8 cellular contexts compared by ENCODE assay signal in the genomic region with DNA sequence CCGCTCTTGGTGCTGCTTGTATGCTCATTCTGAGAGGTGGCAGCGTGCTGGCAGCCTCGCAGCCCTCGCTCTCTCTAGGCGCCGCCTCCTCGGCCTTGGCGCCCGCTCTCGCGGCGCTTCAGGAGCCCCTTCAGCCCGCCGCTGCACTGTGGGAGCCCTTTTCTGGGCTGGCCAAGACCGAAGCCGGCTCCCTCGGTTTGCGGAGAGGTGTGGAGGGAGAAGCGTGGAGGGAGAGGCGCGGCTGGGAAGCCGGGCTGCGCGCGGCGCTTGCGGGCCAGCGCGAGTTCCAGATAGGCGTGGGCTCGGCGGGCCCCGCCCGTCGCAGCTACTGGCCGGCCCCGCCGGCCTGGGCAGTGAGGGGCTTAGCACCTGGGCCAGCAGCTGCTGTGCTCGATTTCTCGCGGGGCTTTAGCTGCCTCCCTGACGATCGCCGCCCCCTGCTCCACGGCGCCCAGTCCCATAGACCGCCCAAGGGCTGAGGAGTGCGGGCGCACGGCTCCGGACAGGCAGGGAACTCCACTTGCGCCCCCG. TPM values are rescaled to one million over a fixed set of nuclear protein-coding genes. Genes with fewer than 3 reads are reported as not detected.
DNase-seq lines count a peak whose midpoint lies in the region; ATAC-seq and TF ChIP-seq lines count a peak whose summit lies in the region.

No MANE protein-coding gene starts in this region.

- peaks cover 9% of the 10 kb centered on the region for H3K4me1 Mint-ChIP-seq in activated T-helper 2 cell treated with anti-CD3 and anti-CD28 coated beads, Interferon-gamma antibody, Interleukin-2, Interleukin-4, amounts not matched to agents 10 μg/mL and 5 μg/mL and 100 μg/mL, durations not matched to agents 14 hours and 24 hours and 36 hours (ENCODE audit: low read depth)

- H3K4me3 ChIP-seq in AG10803 (ENCODE audit: low read length) = peak overlapping the region; percentile 60

- TF ChIP-seq CTCF in AG10803 (conservative IDR thresholded peaks at IDR 0.05; ENCODE audit: low read length) = no peak

- peaks cover 13% of the 10 kb centered on the region for H3K9me3 Mint-ChIP-seq in activated T-helper 2 cell treated with anti-CD3 and anti-CD28 coated beads, Interferon-gamma antibody, Interleukin-2, Interleukin-4, amounts not matched to agents 10 μg/mL and 5 μg/mL and 100 μg/mL, durations not matched to agents 14 hours and 24 hours and 36 hours

- no peak overlapping the region for H3K27ac Mint-ChIP-seq in activated T-helper 2 cell treated with anti-CD3 and anti-CD28 coated beads, Interferon-gamma antibody, Interleukin-2, Interleukin-4, amounts not matched to agents 10 μg/mL and 5 μg/mL and 100 μg/mL, durations not matched to agents 14 hours and 24 hours and 36 hours

- DNase-seq in AG10803 (ENCODE audit: low read depth) (peak; percentile 34), head of caudate nucleus (peak in 37 of 42 donors; percentile 16 to 69 (median 37)), putamen (ENCODE audit: low spot score) (peak; percentile 33), NCI-H526 (lab: John Stamatoyannopoulos, UW) (no peak)
- no peak for DNase-seq in activated T-helper 2 cell treated with anti-CD3 and anti-CD28 coated beads, Interferon-gamma antibody, Interleukin-2, Interleukin-4, amounts not matched to agents 10 μg/mL and 5 μg/mL and 100 μg/mL, durations not matched to agents 14 hours and 24 hours and 36 hours (ENCODE audit: low spot score)

- peak; percentile 59 for ATAC-seq in HG02973 (IDR thresholded peaks at IDR 0.05; ENCODE audit: unreplicated experiment)
- no peak for ATAC-seq in HG03571 (IDR thresholded peaks at IDR 0.05; ENCODE audit: unreplicated experiment)
- ATAC-seq in HG03039 (IDR thresholded peaks at IDR 0.05; ENCODE audit: unreplicated experiment) = no peak

- H3K36me3 Mint-ChIP-seq in activated T-helper 2 cell treated with anti-CD3 and anti-CD28 coated beads, Interferon-gamma antibody, Interleukin-2, Interleukin-4, amounts not matched to agents 10 μg/mL and 5 μg/mL and 100 μg/mL, durations not matched to agents 14 hours and 24 hours and 36 hours (ENCODE audit: low read depth) = no peaks in the 10 kb centered on the region

- intact Hi-C loops in activated T-helper 2 cell treated with anti-CD3 and anti-CD28 coated beads, Interferon-gamma antibody, Interleukin-2, Interleukin-4, amounts not matched to agents 10 μg/mL and 5 μg/mL and 100 μg/mL, durations not matched to agents 14 hours and 24 hours and 36 hours (cut with micrococcal nuclease) = no loop called here
- intact Hi-C loops in head of caudate nucleus (cut with DNase I) = loop anchor here (10.0 kb wide), 1 partner anchor 544 kb away; a partner anchor contains a TSS

- H3K4me3 Mint-ChIP-seq in activated T-helper 2 cell treated with anti-CD3 and anti-CD28 coated beads, Interferon-gamma antibody, Interleukin-2, Interleukin-4, amounts not matched to agents 10 μg/mL and 5 μg/mL and 100 μg/mL, durations not matched to agents 14 hours and 24 hours and 36 hours (ENCODE audit: low read depth) = peak overlapping the region; percentile 72

- H3K27me3 Mint-ChIP-seq in activated T-helper 2 cell treated with anti-CD3 and anti-CD28 coated beads, Interferon-gamma antibody, Interleukin-2, Interleukin-4, amounts not matched to agents 10 μg/mL and 5 μg/mL and 100 μg/mL, durations not matched to agents 14 hours and 24 hours and 36 hours (ENCODE audit: low read depth) = peaks cover 20% of the 10 kb centered on the region

RNA-seq across cellular contexts. Expression of a gene that starts 19.5 kb away (rescaled TPM):
- 4.8 and 4.9 TPM in 2 replicates for total RNA-seq in activated T-helper 2 cell treated with anti-CD3 and anti-CD28 coated beads, Interferon-gamma antibody, Interleukin-2, Interleukin-4, amounts not matched to agents 10 μg/mL and 5 μg/mL and 100 μg/mL, durations not matched to agents 14 hours and 24 hours and 36 hours

Comparison
In these comparisons a context has a peak if more than half of its experiments do, and no peak if none do; other contexts are left out.
1. DNase-seq: peak in AG10803 (single experiment), head of caudate nucleus (37 of 42) and putamen (single experiment); none in activated T-helper 2 cell treated with anti-CD3 and anti-CD28 coated beads, Interferon-gamma antibody, Interleukin-2, Interleukin-4, amounts not matched to agents 10 μg/mL and 5 μg/mL and 100 μg/mL, durations not matched to agents 14 hours and 24 hours and 36 hours (single experiment) and NCI-H526 (0 of 2).